In genomic region chr6:54516331-54516730, GRCh38 we compare ENCODE assay signal across 18 cellular contexts.
DNase-seq lines count a peak whose midpoint lies in the region; ATAC-seq, FAIRE-seq and TF ChIP-seq lines count a peak whose summit lies in the region.
"Had no signal": no experiment of that assay in that cellular context is flagged by ENCODE, and none has a peak within 500 bp of the region (broad histone marks: within the 10 kb centered on the region; RNA-seq: fewer than 3 reads in every experiment).

No MANE protein-coding gene starts in this region.

- TF ChIP-seq CTCF in D721Med (IDR thresholded peaks at IDR 0.05; ENCODE audit: insufficient read depth, missing control alignments) = no peak

- TF ChIP-seq EP300 in Ishikawa (IDR thresholded peaks at IDR 0.05; ENCODE audit: borderline replicate concordance) = no peak

- DNase-seq in D721Med (ENCODE audit: insufficient read length, low spot score) (no peak), NCI-H524 (lab: John Stamatoyannopoulos, UW) (peak; percentile 40 to 92), kidney glomerular epithelial cell (lab: John Stamatoyannopoulos, UW) (peak; percentile 57), NCI-H2029 treated with DMSO at 0.1 percent for 48 hours (lab: John Stamatoyannopoulos, UW) (no peak), GOT3 (lab: John Stamatoyannopoulos, UW) (no peak)
- DNase-seq: ACHN, AML-193, Caco-2, DND-41, HCEC 1CT, NCI-H1436 treated with DMSO at 0.1 percent for 48 hours, NCI-H526, PC-9, SJCRH30, SW 1271 had no signal

- FAIRE-seq in D721Med (lab: Jason Lieb, UNC) = peak; percentile 77
- FAIRE-seq: G401.6 had no signal

- no peak for ATAC-seq in GM21360 (IDR thresholded peaks at IDR 0.05; ENCODE audit: unreplicated experiment)

- no peak for TF ChIP-seq RAD21 in Ishikawa (IDR thresholded peaks at IDR 0.05; ENCODE audit: low read depth)

TF ChIP-seq in Ishikawa, 13 proteins besides CTCF, POLR2A, EP300 and RAD21:
- TF ChIP-seq TAF1 (IDR thresholded peaks at IDR 0.05; ENCODE audit: low read depth) (no peak), ZBTB7A (IDR thresholded peaks at IDR 0.05; ENCODE audit: low read depth) (no peak), NFIC (IDR thresholded peaks at IDR 0.05) (0 out of 2 replicates have a peak, but pooled peaks have one; percentile 25)
- TF ChIP-seq, protein P1, sequence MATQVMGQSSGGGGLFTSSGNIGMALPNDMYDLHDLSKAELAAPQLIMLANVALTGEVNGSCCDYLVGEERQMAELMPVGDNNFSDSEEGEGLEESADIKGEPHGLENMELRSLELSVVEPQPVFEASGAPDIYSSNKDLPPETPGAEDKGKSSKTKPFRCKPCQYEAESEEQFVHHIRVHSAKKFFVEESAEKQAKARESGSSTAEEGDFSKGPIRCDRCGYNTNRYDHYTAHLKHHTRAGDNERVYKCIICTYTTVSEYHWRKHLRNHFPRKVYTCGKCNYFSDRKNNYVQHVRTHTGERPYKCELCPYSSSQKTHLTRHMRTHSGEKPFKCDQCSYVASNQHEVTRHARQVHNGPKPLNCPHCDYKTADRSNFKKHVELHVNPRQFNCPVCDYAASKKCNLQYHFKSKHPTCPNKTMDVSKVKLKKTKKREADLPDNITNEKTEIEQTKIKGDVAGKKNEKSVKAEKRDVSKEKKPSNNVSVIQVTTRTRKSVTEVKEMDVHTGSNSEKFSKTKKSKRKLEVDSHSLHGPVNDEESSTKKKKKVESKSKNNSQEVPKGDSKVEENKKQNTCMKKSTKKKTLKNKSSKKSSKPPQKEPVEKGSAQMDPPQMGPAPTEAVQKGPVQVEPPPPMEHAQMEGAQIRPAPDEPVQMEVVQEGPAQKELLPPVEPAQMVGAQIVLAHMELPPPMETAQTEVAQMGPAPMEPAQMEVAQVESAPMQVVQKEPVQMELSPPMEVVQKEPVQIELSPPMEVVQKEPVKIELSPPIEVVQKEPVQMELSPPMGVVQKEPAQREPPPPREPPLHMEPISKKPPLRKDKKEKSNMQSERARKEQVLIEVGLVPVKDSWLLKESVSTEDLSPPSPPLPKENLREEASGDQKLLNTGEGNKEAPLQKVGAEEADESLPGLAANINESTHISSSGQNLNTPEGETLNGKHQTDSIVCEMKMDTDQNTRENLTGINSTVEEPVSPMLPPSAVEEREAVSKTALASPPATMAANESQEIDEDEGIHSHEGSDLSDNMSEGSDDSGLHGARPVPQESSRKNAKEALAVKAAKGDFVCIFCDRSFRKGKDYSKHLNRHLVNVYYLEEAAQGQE (IDR thresholded peaks at IDR 0.05; ENCODE audit: low read depth) = no peak
- TF ChIP-seq, protein P2, sequence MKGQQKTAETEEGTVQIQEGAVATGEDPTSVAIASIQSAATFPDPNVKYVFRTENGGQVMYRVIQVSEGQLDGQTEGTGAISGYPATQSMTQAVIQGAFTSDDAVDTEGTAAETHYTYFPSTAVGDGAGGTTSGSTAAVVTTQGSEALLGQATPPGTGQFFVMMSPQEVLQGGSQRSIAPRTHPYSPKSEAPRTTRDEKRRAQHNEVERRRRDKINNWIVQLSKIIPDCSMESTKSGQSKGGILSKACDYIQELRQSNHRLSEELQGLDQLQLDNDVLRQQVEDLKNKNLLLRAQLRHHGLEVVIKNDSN (IDR thresholded peaks at IDR 0.05) = no peak

Comparison
In these comparisons a context has a peak if more than half of its experiments do, and no peak if none do; other contexts are left out.
1. DNase-seq: peak in NCI-H524 (2 of 2) and kidney glomerular epithelial cell (single experiment); none in D721Med (single experiment), NCI-H2029 treated with DMSO at 0.1 percent for 48 hours (single experiment) and GOT3 (single experiment).